ENCODE assay signal across 2 cellular contexts in the genomic region with DNA sequence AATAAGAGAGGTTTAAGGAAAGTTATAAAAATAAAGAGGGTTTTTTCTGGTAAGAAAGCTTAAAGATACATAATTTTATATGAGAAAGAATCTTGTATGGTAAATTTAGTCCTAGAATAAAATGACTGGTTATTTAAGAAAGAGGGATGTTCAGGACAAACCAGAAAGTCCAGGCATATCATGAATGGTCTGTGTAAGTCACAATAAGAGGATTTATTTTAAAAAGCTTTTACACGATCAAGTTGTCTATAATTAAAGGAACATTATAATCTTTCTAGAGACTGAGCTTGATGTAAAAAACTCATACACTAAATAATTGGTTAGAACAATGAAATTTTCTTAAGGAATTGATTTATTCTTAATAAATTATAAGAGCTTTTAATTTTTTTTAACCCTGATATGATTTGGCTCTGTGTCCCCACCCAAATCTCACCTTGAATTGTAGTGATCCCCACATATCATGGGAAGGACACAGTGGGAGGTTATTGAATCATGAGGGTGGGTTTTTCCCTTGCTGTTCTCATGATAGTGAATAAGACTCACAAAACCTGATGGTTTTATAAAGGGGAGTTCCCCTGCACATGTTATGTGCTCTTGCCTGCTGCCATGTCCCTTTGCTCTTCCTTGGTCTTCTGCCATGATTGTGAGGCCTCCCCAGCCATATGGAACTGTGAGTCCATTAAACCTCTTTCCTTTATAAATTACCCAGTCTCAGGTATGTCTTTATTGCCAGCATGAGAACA.
A peak's percentile ranks its signal among the peaks of the same experiment; 100 is the strongest.
TF ChIP-seq lines count a peak whose summit lies in the region.

No MANE protein-coding gene starts in this region.

TF ChIP-seq in A549, 52 proteins besides CTCF, POLR2A, EP300 and RAD21:
- peak; percentile 28 for TF ChIP-seq ZFP36 (IDR thresholded peaks at IDR 0.05; ENCODE audit: borderline replicate concordance, partially characterized antibody)
TF ChIP-seq in A549: peak in this region for 1; not testable (repeated sequence) for 51.

TF ChIP-seq in HEK293, 187 proteins besides CTCF, POLR2A, EP300 and RAD21 (continued from another document):
- peak; percentile 99 for TF ChIP-seq SETDB1 (IDR thresholded peaks at IDR 0.05; ENCODE audit: insufficient read length, low read length)
